3 cellular contexts compared by ENCODE assay signal in genomic region chr1:58582143-58582542, GRCh38. TPM values are rescaled to one million over a fixed set of nuclear protein-coding genes. Genes with fewer than 3 reads are reported as not detected.
"Had no signal": no experiment of that assay in that cellular context is flagged by ENCODE, and none has a peak within 500 bp of the region (broad histone marks: within the 10 kb centered on the region; RNA-seq: fewer than 3 reads in every experiment).

No MANE protein-coding gene starts in this region.

RNA-seq across cellular contexts. Expression of gene TACSTD2, which starts 5.1 kb away (rescaled TPM):
- total RNA-seq: LHCN-M2, M059J, NCI-H460 had no signal
